ENCODE assay signal across 2 cellular contexts in the genomic region with DNA sequence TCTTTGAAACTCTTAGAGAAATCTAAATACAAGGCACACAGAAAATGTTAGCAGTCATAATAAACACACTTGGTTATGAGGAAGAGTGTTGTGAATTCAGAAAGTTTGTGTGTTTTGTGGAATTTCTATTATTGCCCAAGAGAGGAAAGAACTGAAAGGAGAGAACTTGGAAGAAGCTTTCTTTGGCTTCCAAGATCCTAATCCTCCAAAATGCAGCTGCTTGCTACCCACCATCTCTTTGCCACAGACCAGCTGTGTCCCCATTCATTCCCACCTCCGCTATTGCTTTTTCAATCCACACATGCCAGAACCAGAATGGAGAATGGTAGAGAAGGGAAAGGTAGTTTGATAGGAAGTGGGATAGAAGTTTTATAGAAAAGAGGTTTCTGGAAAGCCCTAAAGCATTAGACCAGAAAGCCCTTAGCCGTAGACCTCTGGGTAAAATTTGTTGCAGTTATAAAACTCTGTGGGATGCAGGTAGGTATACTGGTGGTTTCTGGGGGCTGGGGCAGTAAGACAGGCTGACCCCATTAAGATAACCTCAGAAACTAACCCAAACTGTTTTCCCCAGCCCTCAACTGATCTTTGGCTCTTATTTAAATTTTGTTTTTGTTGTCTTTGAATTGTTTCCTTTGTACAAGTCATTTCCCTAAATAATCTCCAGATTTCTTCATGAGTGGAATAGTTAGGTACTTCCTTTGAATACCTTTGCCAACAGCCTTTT.
TF ChIP-seq lines count a peak whose summit lies in the region.

No MANE protein-coding gene starts in this region.

TF ChIP-seq in SK-N-SH, 30 proteins besides CTCF, POLR2A, EP300 and RAD21 (continued from another document):
- TF ChIP-seq, protein P1, sequence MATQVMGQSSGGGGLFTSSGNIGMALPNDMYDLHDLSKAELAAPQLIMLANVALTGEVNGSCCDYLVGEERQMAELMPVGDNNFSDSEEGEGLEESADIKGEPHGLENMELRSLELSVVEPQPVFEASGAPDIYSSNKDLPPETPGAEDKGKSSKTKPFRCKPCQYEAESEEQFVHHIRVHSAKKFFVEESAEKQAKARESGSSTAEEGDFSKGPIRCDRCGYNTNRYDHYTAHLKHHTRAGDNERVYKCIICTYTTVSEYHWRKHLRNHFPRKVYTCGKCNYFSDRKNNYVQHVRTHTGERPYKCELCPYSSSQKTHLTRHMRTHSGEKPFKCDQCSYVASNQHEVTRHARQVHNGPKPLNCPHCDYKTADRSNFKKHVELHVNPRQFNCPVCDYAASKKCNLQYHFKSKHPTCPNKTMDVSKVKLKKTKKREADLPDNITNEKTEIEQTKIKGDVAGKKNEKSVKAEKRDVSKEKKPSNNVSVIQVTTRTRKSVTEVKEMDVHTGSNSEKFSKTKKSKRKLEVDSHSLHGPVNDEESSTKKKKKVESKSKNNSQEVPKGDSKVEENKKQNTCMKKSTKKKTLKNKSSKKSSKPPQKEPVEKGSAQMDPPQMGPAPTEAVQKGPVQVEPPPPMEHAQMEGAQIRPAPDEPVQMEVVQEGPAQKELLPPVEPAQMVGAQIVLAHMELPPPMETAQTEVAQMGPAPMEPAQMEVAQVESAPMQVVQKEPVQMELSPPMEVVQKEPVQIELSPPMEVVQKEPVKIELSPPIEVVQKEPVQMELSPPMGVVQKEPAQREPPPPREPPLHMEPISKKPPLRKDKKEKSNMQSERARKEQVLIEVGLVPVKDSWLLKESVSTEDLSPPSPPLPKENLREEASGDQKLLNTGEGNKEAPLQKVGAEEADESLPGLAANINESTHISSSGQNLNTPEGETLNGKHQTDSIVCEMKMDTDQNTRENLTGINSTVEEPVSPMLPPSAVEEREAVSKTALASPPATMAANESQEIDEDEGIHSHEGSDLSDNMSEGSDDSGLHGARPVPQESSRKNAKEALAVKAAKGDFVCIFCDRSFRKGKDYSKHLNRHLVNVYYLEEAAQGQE (IDR thresholded peaks at IDR 0.05; ENCODE audit: low read depth, low read length), result no peak
- TF ChIP-seq FOXM1 (IDR thresholded peaks at IDR 0.05; ENCODE audit: low read depth), result no peak
- TF ChIP-seq CHD2 (IDR thresholded peaks at IDR 0.05; ENCODE audit: low read length, partially characterized antibody), result no peak
- no peak for TF ChIP-seq EZH2phosphoT487 (IDR thresholded peaks at IDR 0.05; ENCODE audit: borderline replicate concordance, low read depth)
- TF ChIP-seq, protein P2, sequence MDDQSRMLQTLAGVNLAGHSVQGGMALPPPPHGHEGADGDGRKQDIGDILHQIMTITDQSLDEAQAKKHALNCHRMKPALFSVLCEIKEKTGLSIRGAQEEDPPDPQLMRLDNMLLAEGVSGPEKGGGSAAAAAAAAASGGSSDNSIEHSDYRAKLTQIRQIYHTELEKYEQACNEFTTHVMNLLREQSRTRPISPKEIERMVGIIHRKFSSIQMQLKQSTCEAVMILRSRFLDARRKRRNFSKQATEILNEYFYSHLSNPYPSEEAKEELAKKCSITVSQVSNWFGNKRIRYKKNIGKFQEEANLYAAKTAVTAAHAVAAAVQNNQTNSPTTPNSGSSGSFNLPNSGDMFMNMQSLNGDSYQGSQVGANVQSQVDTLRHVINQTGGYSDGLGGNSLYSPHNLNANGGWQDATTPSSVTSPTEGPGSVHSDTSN (IDR thresholded peaks at IDR 0.05), result no peak
- no peak for TF ChIP-seq MEF2A (IDR thresholded peaks at IDR 0.05; ENCODE audit: borderline replicate concordance, low read depth)

TF ChIP-seq in SK-N-SH treated with all-trans-retinoic acid at 6 μM for 48 hours, 23 proteins besides CTCF, POLR2A, EP300 and RAD21 (continued from another document):
- TF ChIP-seq, protein P3, sequence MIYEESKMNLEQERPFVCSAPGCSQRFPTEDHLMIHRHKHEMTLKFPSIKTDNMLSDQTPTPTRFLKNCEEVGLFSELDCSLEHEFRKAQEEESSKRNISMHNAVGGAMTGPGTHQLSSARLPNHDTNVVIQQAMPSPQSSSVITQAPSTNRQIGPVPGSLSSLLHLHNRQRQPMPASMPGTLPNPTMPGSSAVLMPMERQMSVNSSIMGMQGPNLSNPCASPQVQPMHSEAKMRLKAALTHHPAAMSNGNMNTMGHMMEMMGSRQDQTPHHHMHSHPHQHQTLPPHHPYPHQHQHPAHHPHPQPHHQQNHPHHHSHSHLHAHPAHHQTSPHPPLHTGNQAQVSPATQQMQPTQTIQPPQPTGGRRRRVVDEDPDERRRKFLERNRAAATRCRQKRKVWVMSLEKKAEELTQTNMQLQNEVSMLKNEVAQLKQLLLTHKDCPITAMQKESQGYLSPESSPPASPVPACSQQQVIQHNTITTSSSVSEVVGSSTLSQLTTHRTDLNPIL (CRISPR knock-in tag; IDR thresholded peaks at IDR 0.05; ENCODE audit: low read depth), result no peak
- no peak for TF ChIP-seq ZNF565 (CRISPR knock-in tag; conservative IDR thresholded peaks at IDR 0.05; ENCODE audit: low read depth)
